Comparison of ENCODE assay signal across 8 cellular contexts in genomic region chr5:79254067-79254466, GRCh38. TPM values are rescaled to one million over a fixed set of nuclear protein-coding genes. Genes with fewer than 3 reads are reported as not detected.
DNase-seq lines count a peak whose midpoint lies in the region; ATAC-seq, FAIRE-seq and TF ChIP-seq lines count a peak whose summit lies in the region.
"Not testable (repeated sequence)": the region's sequence is repeated elsewhere in the genome, so short reads cannot be mapped to it uniquely, and the experiment has no call there.

No MANE protein-coding gene starts in this region.

- not testable (repeated sequence) for H4K8ac ChIP-seq in H9 (replicated peaks; ENCODE audit: insufficient read length, low read depth, low read length)

- H3K4me3 Mint-ChIP-seq in H9; activated CD8-positive, alpha-beta T cell treated with anti-CD3 and anti-CD28 coated beads, Interleukin-2, amount 10 ng/mL, durations not matched to agents 7 days and 5 days; progenitor cell of endocrine pancreas (ENCODE audit: low read depth); stimulated activated naive CD8-positive, alpha-beta T cell treated with anti-CD3 and anti-CD28 coated beads, Interleukin-15, Interleukin-2, amounts not matched to agents 100 ng/mL and 50 ng/mL, for 24 hours: not testable (repeated sequence)
- peak overlapping the region; percentile 5 for H3K4me3 Mint-ChIP-seq in central memory CD8-positive, alpha-beta T cell

- not testable (repeated sequence) for H3K14ac ChIP-seq in H9 (ENCODE audit: insufficient read depth, low read length)

- not testable (repeated sequence) for H2BK12ac ChIP-seq in H9 (ENCODE audit: insufficient read length, low read depth, low read length)

- H3K4me3 ChIP-seq in RWPE2 (ENCODE audit: severe bottlenecking); keratinocyte (ENCODE audit: control insufficient read depth in 2 of 3, extremely low read depth in 1 of 3, insufficient read depth in 2 of 3, low read depth in 1 of 3, low read length in 3 of 3): not testable (repeated sequence)

- POLR2A ChIA-PET in activated CD8-positive, alpha-beta T cell treated with anti-CD3 and anti-CD28 coated beads, Interleukin-2, amount 10 ng/mL, durations not matched to agents 7 days and 5 days (lab: Charles Lee), result not testable (repeated sequence)

- H3K4me1 Mint-ChIP-seq in H9, result peaks cover 32 to 51% of the 10 kb centered on the region in 2 experiments
- not testable (repeated sequence) for H3K4me1 Mint-ChIP-seq in activated CD8-positive, alpha-beta T cell treated with anti-CD3 and anti-CD28 coated beads, Interleukin-2, amount 10 ng/mL, durations not matched to agents 7 days and 5 days (ENCODE audit: low read depth)
- peaks cover 64% of the 10 kb centered on the region for H3K4me1 Mint-ChIP-seq in central memory CD8-positive, alpha-beta T cell
- peaks cover 20% of the 10 kb centered on the region for H3K4me1 Mint-ChIP-seq in progenitor cell of endocrine pancreas (ENCODE audit: low read depth)
- peaks cover 42% of the 10 kb centered on the region for H3K4me1 Mint-ChIP-seq in stimulated activated naive CD8-positive, alpha-beta T cell treated with anti-CD3 and anti-CD28 coated beads, Interleukin-15, Interleukin-2, amounts not matched to agents 100 ng/mL and 50 ng/mL, for 24 hours (ENCODE audit: low read depth)

- not testable (repeated sequence) for H2AFZ ChIP-seq in H9 (ENCODE audit: low read length); keratinocyte (ENCODE audit: control insufficient read depth, low read length)

- H3K4me2 ChIP-seq in H9 (ENCODE audit: insufficient read depth, insufficient read length, low read length), result not testable (repeated sequence)
- peak overlapping the region; percentile 8 for H3K4me2 ChIP-seq in keratinocyte (ENCODE audit: control insufficient read depth, extremely low read depth, insufficient read depth, low read depth, low read length)

- H3K79me1 ChIP-seq in H9 (ENCODE audit: insufficient read depth, low read depth, low read length, poor library complexity, severe bottlenecking), result not testable (repeated sequence)

- H3K56ac ChIP-seq in H9 (ENCODE audit: insufficient read length, low read depth, low read length), result not testable (repeated sequence)

- not testable (repeated sequence) for H3K27me3 ChIP-seq in H9 (ENCODE audit: insufficient read depth, low read length); RWPE2 (ENCODE audit: insufficient read depth, poor library complexity, severe bottlenecking); keratinocyte (ENCODE audit: control insufficient read depth, extremely low read depth, insufficient read depth, low read length)

- H2AK5ac ChIP-seq in H9 (ENCODE audit: insufficient read length, low read length), result not testable (repeated sequence)

- not testable (repeated sequence) for H3K23ac ChIP-seq in H9 (ENCODE audit: insufficient read length, low read depth, low read length)

- FAIRE-seq in keratinocyte (lab: Jason Lieb, UNC), result not testable (repeated sequence)

- WGBS in H9 (ENCODE audit: extremely low coverage, insufficient read length, low lambda C conversion rate), result no CpG with 5 or more reads among the region's 8 CpGs

- H2BK15ac ChIP-seq in H9 (ENCODE audit: low read depth, low read length), result not testable (repeated sequence)

- not testable (repeated sequence) for H2BK120ac ChIP-seq in H9 (ENCODE audit: low read depth, low read length, poor library complexity, severe bottlenecking)

- dilution Hi-C loops in keratinocyte (cut with MboI; ENCODE audit: extremely low pct_ligation_motif_present, low sequenced_read_pairs), result not testable (repeated sequence)

- not testable (repeated sequence) for H3K79me2 ChIP-seq in H9 (ENCODE audit: insufficient read depth, low read length); keratinocyte (ENCODE audit: control insufficient read depth, insufficient read depth, low read length)

- not testable (repeated sequence) for H3K9ac ChIP-seq in H9 (ENCODE audit: extremely low read depth, insufficient read length, low read length); keratinocyte (ENCODE audit: control insufficient read depth, extremely low read depth, insufficient read depth, low read length)

- not testable (repeated sequence) for H2BK5ac ChIP-seq in H9 (ENCODE audit: insufficient read length, low read length)

- H3K27ac ChIP-seq in H9 (ENCODE audit: insufficient read length, low read depth, low read length); RWPE2 (ENCODE audit: poor library complexity, severe bottlenecking); keratinocyte (ENCODE audit: control insufficient read depth, insufficient read depth, low read length): not testable (repeated sequence)
- H3K27ac ChIP-seq in epithelial cell of prostate, result peak overlapping the region; percentile 18

- H3K18ac ChIP-seq in H9 (ENCODE audit: insufficient read length, low read depth, low read length), result not testable (repeated sequence)

- not testable (repeated sequence) for H4K5ac ChIP-seq in H9 (ENCODE audit: insufficient read length, low read depth, low read length)

- TF ChIP-seq CTCF in H9 (conservative IDR thresholded peaks at IDR 0.05); RWPE2 (IDR thresholded peaks at IDR 0.05; ENCODE audit: poor library complexity, severe bottlenecking); keratinocyte (optimal IDR thresholded peaks at IDR 0.05 in 1 of 3, IDR thresholded peaks at IDR 0.05 in 1 of 3, conservative IDR thresholded peaks at IDR 0.05 in 1 of 3; ENCODE audit: extremely low read depth in 1 of 3, insufficient read depth in 2 of 3, low read length in 3 of 3); progenitor cell of endocrine pancreas (IDR thresholded peaks at IDR 0.05; ENCODE audit: unreplicated experiment): not testable (repeated sequence)

- H3K36me3 ChIP-seq in RWPE2 (ENCODE audit: low read depth); keratinocyte (ENCODE audit: control insufficient read depth in 2 of 2, extremely low read depth in 1 of 2, insufficient read depth in 2 of 2, low read length in 2 of 2): not testable (repeated sequence)

- H4K20me1 ChIP-seq in H9 (ENCODE audit: control insufficient read depth, insufficient read depth, insufficient read length); keratinocyte (ENCODE audit: control insufficient read depth, extremely low read depth, insufficient read depth, low read length): not testable (repeated sequence)

- H3K27ac Mint-ChIP-seq in H9 (peak overlapping the region; percentile 8 to 94 (median 19); a peak in 2 of 7 replicates), progenitor cell of endocrine pancreas (peak overlapping the region; percentile 19)
- H3K27ac Mint-ChIP-seq in activated CD8-positive, alpha-beta T cell treated with anti-CD3 and anti-CD28 coated beads, Interleukin-2, amount 10 ng/mL, durations not matched to agents 7 days and 5 days, result not testable (repeated sequence)
- peak overlapping the region; percentile 50 for H3K27ac Mint-ChIP-seq in central memory CD8-positive, alpha-beta T cell (ENCODE audit: low read depth)
- peak overlapping the region; percentile 54 for H3K27ac Mint-ChIP-seq in stimulated activated naive CD8-positive, alpha-beta T cell treated with anti-CD3 and anti-CD28 coated beads, Interleukin-15, Interleukin-2, amounts not matched to agents 100 ng/mL and 50 ng/mL, for 24 hours

- peak; percentile 34; the same call in 1 of the 3 replicates for ATAC-seq in RWPE2 (ENCODE audit: low read depth)
- ATAC-seq in activated CD8-positive, alpha-beta T cell treated with anti-CD3 and anti-CD28 coated beads, Interleukin-2, amount 10 ng/mL, durations not matched to agents 7 days and 5 days; central memory CD8-positive, alpha-beta T cell (replicated peaks; ENCODE audit: extremely low read depth, poor library complexity, severe bottlenecking): not testable (repeated sequence)

- not testable (repeated sequence) for H3K4me1 ChIP-seq in H9 (ENCODE audit: insufficient read depth, low read length); RWPE2 (ENCODE audit: insufficient read depth, poor library complexity, severe bottlenecking); keratinocyte (ENCODE audit: control insufficient read depth, extremely low read depth, insufficient read depth, low read length)

- not testable (repeated sequence) for H3K9me3 ChIP-seq in H9 (ENCODE audit: control insufficient read depth, low read depth, low read length); RWPE2 (ENCODE audit: severe bottlenecking); keratinocyte (ENCODE audit: control insufficient read depth, low read depth, low read length)

- CTCF ChIA-PET in activated CD8-positive, alpha-beta T cell treated with anti-CD3 and anti-CD28 coated beads, Interleukin-2, amount 10 ng/mL, durations not matched to agents 7 days and 5 days (lab: Charles Lee), result interaction anchor here (1.3 kb wide), 1 partner anchor 121 kb away, joined by 3 read pairs; no protein-coding TSS in a partner anchor

- not testable (repeated sequence) for H3K36me3 Mint-ChIP-seq in H9 (ENCODE audit: insufficient read depth in 1 of 3, low read depth in 3 of 3); activated CD8-positive, alpha-beta T cell treated with anti-CD3 and anti-CD28 coated beads, Interleukin-2, amount 10 ng/mL, durations not matched to agents 7 days and 5 days (ENCODE audit: low read depth); central memory CD8-positive, alpha-beta T cell (ENCODE audit: insufficient read depth)
- H3K36me3 Mint-ChIP-seq in progenitor cell of endocrine pancreas (ENCODE audit: insufficient read depth), result peaks cover 13% of the 10 kb centered on the region
- H3K36me3 Mint-ChIP-seq in stimulated activated naive CD8-positive, alpha-beta T cell treated with anti-CD3 and anti-CD28 coated beads, Interleukin-15, Interleukin-2, amounts not matched to agents 100 ng/mL and 50 ng/mL, for 24 hours (ENCODE audit: low read depth), result peaks cover 17% of the 10 kb centered on the region

- H3K9me3 Mint-ChIP-seq in H9; activated CD8-positive, alpha-beta T cell treated with anti-CD3 and anti-CD28 coated beads, Interleukin-2, amount 10 ng/mL, durations not matched to agents 7 days and 5 days (ENCODE audit: insufficient read depth); central memory CD8-positive, alpha-beta T cell; stimulated activated naive CD8-positive, alpha-beta T cell treated with anti-CD3 and anti-CD28 coated beads, Interleukin-15, Interleukin-2, amounts not matched to agents 100 ng/mL and 50 ng/mL, for 24 hours: not testable (repeated sequence)
- peaks cover 11% of the 10 kb centered on the region for H3K9me3 Mint-ChIP-seq in progenitor cell of endocrine pancreas (ENCODE audit: low read depth)

- not testable (repeated sequence) for DNase-seq in H9; RWPE2 (ENCODE audit: low spot score); central memory CD8-positive, alpha-beta T cell (ENCODE audit: low spot score in 2 of 2); epithelial cell of prostate (ENCODE audit: low read depth, low spot score); keratinocyte (ENCODE audit: low read depth, low spot score); progenitor cell of endocrine pancreas (ENCODE audit: low spot score, unreplicated experiment)
- DNase-seq in activated CD8-positive, alpha-beta T cell treated with anti-CD3 and anti-CD28 coated beads, Interleukin-2, amount 10 ng/mL, durations not matched to agents 7 days and 5 days, result peak; percentile 0

- H3K4ac ChIP-seq in H9 (ENCODE audit: low read depth, low read length), result not testable (repeated sequence)

- not testable (repeated sequence) for H4K91ac ChIP-seq in H9 (ENCODE audit: insufficient read length, low read depth, low read length)

- H3T11ph ChIP-seq in H9 (ENCODE audit: low read length), result not testable (repeated sequence)

- not testable (repeated sequence) for H3K27me3 Mint-ChIP-seq in H9 (ENCODE audit: low read depth); activated CD8-positive, alpha-beta T cell treated with anti-CD3 and anti-CD28 coated beads, Interleukin-2, amount 10 ng/mL, durations not matched to agents 7 days and 5 days (ENCODE audit: low read depth); central memory CD8-positive, alpha-beta T cell; progenitor cell of endocrine pancreas; stimulated activated naive CD8-positive, alpha-beta T cell treated with anti-CD3 and anti-CD28 coated beads, Interleukin-15, Interleukin-2, amounts not matched to agents 100 ng/mL and 50 ng/mL, for 24 hours

- H2BK20ac ChIP-seq in H9 (ENCODE audit: low read depth, low read length, poor library complexity, severe bottlenecking), result not testable (repeated sequence)

- not testable (repeated sequence) for H3K23me2 ChIP-seq in H9 (ENCODE audit: insufficient read length, low read depth, low read length, poor library complexity, severe bottlenecking)

- not testable (repeated sequence) for H3K9me1 ChIP-seq in keratinocyte (ENCODE audit: control insufficient read depth, extremely low read depth, insufficient read depth, low read length)

RNA-seq across cellular contexts. Expression of gene JMY, which starts 18.1 kb away (rescaled TPM):
- total RNA-seq in H9 (2021) (14.2 and 15.2 TPM in 2 replicates), progenitor cell of endocrine pancreas (13.9 and 15.0 TPM in 2 replicates)
- 1 to 10 TPM; 2.1 TPM for total RNA-seq in activated CD8-positive, alpha-beta T cell treated with anti-CD3 and anti-CD28 coated beads, Interleukin-2, amount 10 ng/mL, durations not matched to agents 7 days and 5 days
- polyA plus RNA-seq in keratinocyte, result 1.8 to 3.3 TPM (median 2.5 TPM) in 3 replicates
- 11.6 TPM for polyA plus RNA-seq in keratinocyte (2011; ENCODE audit: low read depth)
- 1.4 and 2.8 TPM in 2 replicates for polyA plus RNA-seq in keratinocyte (2011; cell fraction: cytosol; rRNA removed)
- polyA plus RNA-seq in keratinocyte (2011; cell fraction: nucleus; rRNA removed), result 3.6 and 5.0 TPM in 2 replicates
- 2.0 and 7.1 TPM in 2 replicates for polyA plus RNA-seq in keratinocyte (2012; ENCODE audit: low replicate concordance)
- 1.1 to 4.3 TPM (median 2.3 TPM) in 3 replicates for polyA minus RNA-seq in keratinocyte
- polyA minus RNA-seq in keratinocyte (2011; cell fraction: cytosol; rRNA and poly(A)+ RNA removed), result 3.8 TPM
- polyA minus RNA-seq in keratinocyte (2011; cell fraction: nucleus; rRNA and poly(A)+ RNA removed), result 6.1 and 9.6 TPM in 2 replicates
